In genomic region chr11:19241260-19242183, GRCh38 we compare ENCODE assay signal across 8 cellular contexts. TPM values are rescaled to one million over a fixed set of nuclear protein-coding genes. Genes with fewer than 3 reads are reported as not detected.
DNase-seq lines count a peak whose midpoint lies in the region; ATAC-seq and TF ChIP-seq lines count a peak whose summit lies in the region.

No MANE protein-coding gene starts in this region.

- TF ChIP-seq EP300 in stomach (IDR thresholded peaks at IDR 0.05): no peak

- H3K4me3 ChIP-seq in AG10803 (ENCODE audit: low read length) (peak overlapping the region; percentile 89), OCI-LY1 (ENCODE audit: low read depth, low read length, poor library complexity, severe bottlenecking) (peak overlapping the region; percentile 71), lower leg skin (ENCODE audit: low read depth, poor library complexity, severe bottlenecking) (peak overlapping the region; percentile 35), stomach (peak overlapping the region; percentile 68 to 97 (median 83))

- peak overlapping the region; percentile 97 for H3K9ac ChIP-seq in OCI-LY1 (ENCODE audit: low read length)

- H3K27me3 ChIP-seq in OCI-LY1 (ENCODE audit: insufficient read depth, low read length) (no peaks in the 10 kb centered on the region), stomach (peaks cover 12 to 84% (median 21%) of the 10 kb centered on the region in 3 donors)

- ATAC-seq in GM18520 (IDR thresholded peaks at IDR 0.05; ENCODE audit: unreplicated experiment) (peak; percentile 9), HG02943 (IDR thresholded peaks at IDR 0.05; ENCODE audit: low read depth, unreplicated experiment) (peak; percentile 34)

- H3K36me3 ChIP-seq in OCI-LY1 (ENCODE audit: insufficient read depth, low read length): peaks cover 26% of the 10 kb centered on the region
- H3K36me3 ChIP-seq in stomach: no peaks in the 10 kb centered on the region

- 0 to 1% methylated on average over 45 to 55 of the region's 92 CpGs for WGBS in lower leg skin, 2 donors
- 0 to 2% (median 1%) methylated on average over 54 to 92 of the region's 92 CpGs for WGBS in stomach, 5 donors

- TF ChIP-seq CTCF in AG10803 (conservative IDR thresholded peaks at IDR 0.05; ENCODE audit: low read length) (no peak), OCI-LY1 (IDR thresholded peaks at IDR 0.05; ENCODE audit: low read length) (no peak), lower leg skin (IDR thresholded peaks at IDR 0.05) (no peak), stomach (IDR thresholded peaks at IDR 0.05) (no peak)

- DNase-seq in AG10803 (ENCODE audit: low read depth) (no peak), T47D (ENCODE audit: low read depth in 1 of 2, low spot score in 1 of 2) (peak; percentile 13 to 14), lower leg skin (ENCODE audit: low spot score in 2 of 2) (no peak), stomach (no peak), putamen (ENCODE audit: low spot score) (no peak)

- H3K79me2 ChIP-seq in OCI-LY1 (ENCODE audit: insufficient read depth, low read length): peaks cover 18% of the 10 kb centered on the region

- H3K27ac ChIP-seq in OCI-LY1 (ENCODE audit: low read depth, low read length, poor library complexity, severe bottlenecking) (peak overlapping the region; percentile 60), stomach (peak overlapping the region in 4 of 5 donors; percentile 24 to 66 (median 57))

- no peak overlapping the region for H2AFZ ChIP-seq in OCI-LY1 (ENCODE audit: low read length)

- TF ChIP-seq POLR2A in lower leg skin (IDR thresholded peaks at IDR 0.05): no peak
- TF ChIP-seq POLR2A in stomach (IDR thresholded peaks at IDR 0.05): no peak

- H4K20me1 ChIP-seq in OCI-LY1 (ENCODE audit: insufficient read depth, low read length): no peaks in the 10 kb centered on the region

- H3K4me1 ChIP-seq in OCI-LY1 (ENCODE audit: insufficient read depth, low read length, severe bottlenecking) (peaks cover 30% of the 10 kb centered on the region), stomach (peaks cover 15 to 66% (median 35%) of the 10 kb centered on the region in 4 donors)

- peak overlapping the region; percentile 88 for H3K4me2 ChIP-seq in OCI-LY1 (ENCODE audit: low read length)

- intact Hi-C loops in lower leg skin (cut with DNase I; ENCODE audit: low total_unique reads): no loop called here
- intact Hi-C loops in stomach (cut with DNase I; ENCODE audit: low total_unique reads): no loop called here

- H3K9me3 ChIP-seq in OCI-LY1 (ENCODE audit: low read length) (no peaks in the 10 kb centered on the region), stomach (no peaks in the 10 kb centered on the region)

- in situ Hi-C loops in T47D (cut with HindIII; ENCODE audit: low pct_unique_long_range_greater_than_20kb, low sequenced_read_pairs): no loop called here

- H3K9me2 ChIP-seq in OCI-LY1 (ENCODE audit: low read depth, low read length): no peaks in the 10 kb centered on the region

- H3F3A ChIP-seq in OCI-LY1 (ENCODE audit: insufficient read depth, low read length): no peaks in the 10 kb centered on the region

RNA-seq across cellular contexts. Expression of gene E2F8, which starts 0.8 kb away (rescaled TPM):
- total RNA-seq in lower leg skin (1 to 10 TPM in 2 of 4 donors, under 1 TPM in 2; 0.57 to 4.8 (median 1.4) TPM), stomach (10 to 100 TPM in 1 of 5 donors, 1 to 10 TPM in 3, under 1 TPM in 1; 0.89 to 13.0 (median 8.4) TPM)
- 1 to 10 TPM in 2 of 3 donors, under 1 TPM in 1; 0.92 to 2.7 (median 1.8) TPM for polyA plus RNA-seq in stomach

RNA-seq across cellular contexts. Expression of gene CSRP3, which starts 39.7 kb away (rescaled TPM):
- total RNA-seq in lower leg skin (not detected), stomach (not detected)
- polyA plus RNA-seq in stomach: 1 to 10 TPM in 1 of 3 donors, under 1 TPM in 2; 0.15 to 1.7 (median 0.31) TPM

Comparison
In these comparisons a context has a peak if more than half of its experiments do, and no peak if none do; other contexts are left out.
1. DNase-seq: peak in T47D (2 of 2); none in AG10803 (single experiment), lower leg skin (0 of 2), stomach (single experiment) and putamen (single experiment).
2. H3K4me3 ChIP-seq: peak in every context shown above with its lines; median percentile 89 in AG10803; 83 in stomach; 71 in OCI-LY1; 35 in lower leg skin.